In the genomic region with DNA sequence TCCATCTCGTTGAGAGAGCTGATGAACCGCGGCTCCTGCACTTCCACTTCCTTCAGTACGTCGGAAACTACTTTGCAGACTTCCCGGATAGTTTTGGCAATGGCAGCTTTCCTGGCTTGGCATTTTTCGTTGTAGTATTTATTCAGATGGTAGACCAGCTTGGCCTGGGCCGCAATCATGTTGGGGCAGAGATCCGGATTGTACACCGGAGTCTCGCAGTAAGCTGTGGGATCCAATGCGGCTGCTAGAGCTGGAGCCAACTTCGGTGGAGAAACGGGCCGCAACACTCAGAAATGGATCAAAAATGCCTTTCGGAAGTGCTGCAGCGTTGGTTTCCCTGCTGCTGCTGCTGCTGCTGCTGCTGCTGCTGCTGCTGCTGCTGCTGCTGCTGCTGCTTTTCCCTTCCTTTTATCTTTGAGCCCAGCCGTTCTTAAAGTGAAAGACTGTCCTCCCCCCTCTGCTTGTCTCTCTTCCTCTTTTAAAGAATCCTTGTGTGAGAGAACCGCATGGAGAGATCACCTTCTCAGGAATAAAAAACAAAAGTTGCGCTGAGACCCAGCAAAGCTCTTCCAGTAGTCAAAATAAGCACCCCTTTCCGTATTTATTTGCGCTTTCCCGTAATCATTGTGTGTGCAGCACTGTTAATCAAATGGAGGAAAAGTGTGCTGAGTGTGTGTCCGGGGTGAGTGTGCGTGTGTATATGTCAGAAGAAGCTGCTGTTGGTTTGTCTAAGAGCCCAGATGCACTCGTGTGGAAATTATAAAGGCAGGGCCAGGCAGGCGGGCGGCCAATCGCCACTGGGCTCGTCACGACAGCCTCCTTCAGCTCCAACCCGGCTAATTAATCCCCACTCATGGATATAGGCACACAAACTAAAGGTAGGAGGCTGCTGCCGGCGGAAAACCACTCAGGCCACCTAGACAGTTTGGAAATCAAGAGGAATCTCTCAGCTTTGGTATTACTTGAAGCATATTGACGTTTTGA, we compare ENCODE assay signal across 8 cellular contexts. TPM values are rescaled to one million over a fixed set of nuclear protein-coding genes. Genes with fewer than 3 reads are reported as not detected.
DNase-seq lines count a peak whose midpoint lies in the region; ATAC-seq and TF ChIP-seq lines count a peak whose summit lies in the region.

Gene MAB21L1 (minus strand): TSS at position 730 of the 984 bp plus-strand sequence. CDS start 551 bp downstream, at position 179.

- no peaks in the 10 kb centered on the region for H3K9me3 ChIP-seq in mononuclear cell (ENCODE audit: low read depth, low read length)
- no peaks in the 10 kb centered on the region for H3K9me3 ChIP-seq in upper lobe of right lung

- no peak within 1 kb of the TSS for H3K27ac ChIP-seq in upper lobe of right lung

- H3K36me3 ChIP-seq in upper lobe of right lung = no peaks in the 10 kb centered on the region

- peaks cover 25% of the 10 kb centered on the region for H3K4me1 ChIP-seq in mononuclear cell (ENCODE audit: insufficient read depth, low read length)
- no peaks in the 10 kb centered on the region for H3K4me1 ChIP-seq in upper lobe of right lung

- in situ Hi-C loops in SK-MEL-5 (cut with HindIII; ENCODE audit: low pct_unique_long_range_greater_than_20kb, low sequenced_read_pairs) = no loop called here

- no peak for TF ChIP-seq CTCF in epithelial cell of esophagus (IDR thresholded peaks at IDR 0.05; ENCODE audit: insufficient read depth, low read depth, low read length, missing control alignments)
- no peak for TF ChIP-seq CTCF in upper lobe of right lung (IDR thresholded peaks at IDR 0.05)

- H3K4me3 ChIP-seq in epithelial cell of esophagus (ENCODE audit: low read length) (peak within 1 kb of the TSS; percentile 56), mononuclear cell (ENCODE audit: low read length) (peak within 1 kb of the TSS; percentile 13), upper lobe of right lung (peak within 1 kb of the TSS; percentile 24)

- intact Hi-C loops in upper lobe of right lung (cut with DNase I) = no loop called here

- peaks cover 92% of the 10 kb centered on the region for H3K27me3 ChIP-seq in mononuclear cell (ENCODE audit: insufficient read depth, low read length)
- H3K27me3 ChIP-seq in upper lobe of right lung = peaks cover 75% of the 10 kb centered on the region

- peak; percentile 11 for DNase-seq in stimulated activated CD4-positive, alpha-beta T cell treated with anti-CD3 and anti-CD28 coated beads, Interleukin-15, amount 100 ng/mL, for 24 hours
- DNase-seq in stimulated activated CD4-positive, alpha-beta T cell treated with anti-CD3 and anti-CD28 coated beads, Interleukin-12 subunit alpha, Interleukin-12 subunit beta, amount 100 ng/mL, for 4 hours = no peak
- DNase-seq in SK-MEL-5 (ENCODE audit: low read depth, low spot score) = peak; percentile 56
- DNase-seq in epithelial cell of esophagus (ENCODE audit: low read depth) = peak; percentile 28
- no peak for DNase-seq in upper lobe of right lung
- DNase-seq in NCI-H2196 treated with DMSO at 0.1 percent for 48 hours (lab: John Stamatoyannopoulos, UW; ENCODE audit: unreplicated experiment) = no peak

- ATAC-seq in upper lobe of right lung (no peak), GM21717 (IDR thresholded peaks at IDR 0.05; ENCODE audit: unreplicated experiment) (no peak)

RNA-seq across cellular contexts. Expression of gene MAB21L1, which starts in this region (rescaled TPM):
- 2.0 and 2.4 TPM in 2 replicates for total RNA-seq in SK-MEL-5 (2014; rRNA removed; shearing (Covaris generic))
- 1.6 and 2.1 TPM in 2 replicates for polyA plus RNA-seq in SK-MEL-5 (2015; cell fraction: cytosol; rRNA removed)
- 0.54 and 1.9 TPM in 2 replicates for polyA plus RNA-seq in SK-MEL-5 (2015; cell fraction: nucleus; rRNA removed)
- total RNA-seq in mononuclear cell (not detected), upper lobe of right lung (0.17 TPM)

Comparison
In these comparisons a context has a peak if more than half of its experiments do, and no peak if none do; other contexts are left out.
1. DNase-seq: peak in stimulated activated CD4-positive, alpha-beta T cell treated with anti-CD3 and anti-CD28 coated beads, Interleukin-15, amount 100 ng/mL, for 24 hours (single experiment), SK-MEL-5 (single experiment) and epithelial cell of esophagus (single experiment); none in stimulated activated CD4-positive, alpha-beta T cell treated with anti-CD3 and anti-CD28 coated beads, Interleukin-12 subunit alpha, Interleukin-12 subunit beta, amount 100 ng/mL, for 4 hours (single experiment), upper lobe of right lung (single experiment) and NCI-H2196 treated with DMSO at 0.1 percent for 48 hours (single experiment).
2. Peak in every context shown above with its lines, with median percentiles within 50 percentile points of each other: H3K4me3 ChIP-seq.